ENCODE assay signal across 1 cellular context in the genomic region with DNA sequence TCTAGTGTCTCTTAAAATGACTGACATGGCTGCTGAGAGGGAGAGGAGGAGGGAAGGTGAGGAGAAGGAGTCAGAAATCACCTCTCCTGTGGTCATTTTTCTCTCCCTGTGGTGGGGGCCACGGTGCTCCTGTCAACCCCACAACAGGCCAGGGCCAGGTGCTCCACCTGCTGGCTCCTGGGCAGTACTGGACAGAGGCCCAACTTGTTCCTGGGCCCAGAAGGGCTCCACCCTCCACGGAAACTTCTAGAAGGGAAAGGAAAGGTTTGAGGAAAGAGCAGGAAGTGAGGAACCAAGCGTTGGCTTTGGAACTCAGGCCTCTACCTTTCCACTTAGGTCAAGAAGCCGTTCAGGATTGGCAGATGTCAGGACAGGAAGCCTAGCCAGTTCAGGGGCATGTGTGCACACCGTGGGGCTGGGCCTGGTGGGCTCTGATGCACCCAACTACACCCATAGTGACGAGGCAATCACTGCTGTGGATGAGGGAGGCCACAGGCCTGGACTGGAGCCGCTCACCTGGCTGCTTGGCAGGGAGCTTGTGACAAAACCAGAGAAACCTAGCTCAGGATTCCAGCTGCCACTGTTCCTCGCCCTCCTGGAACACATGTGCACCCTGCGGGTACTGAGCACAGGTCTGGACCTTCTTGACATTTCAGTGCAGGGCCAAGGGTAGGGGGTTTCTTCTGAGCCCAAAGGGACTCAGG.
TF ChIP-seq lines count a peak whose summit lies in the region.

No MANE protein-coding gene starts in this region.

TF ChIP-seq in GM23338, 12 proteins besides CTCF, POLR2A, EP300 and RAD21 (continued from another document):
- TF ChIP-seq, protein P1, sequence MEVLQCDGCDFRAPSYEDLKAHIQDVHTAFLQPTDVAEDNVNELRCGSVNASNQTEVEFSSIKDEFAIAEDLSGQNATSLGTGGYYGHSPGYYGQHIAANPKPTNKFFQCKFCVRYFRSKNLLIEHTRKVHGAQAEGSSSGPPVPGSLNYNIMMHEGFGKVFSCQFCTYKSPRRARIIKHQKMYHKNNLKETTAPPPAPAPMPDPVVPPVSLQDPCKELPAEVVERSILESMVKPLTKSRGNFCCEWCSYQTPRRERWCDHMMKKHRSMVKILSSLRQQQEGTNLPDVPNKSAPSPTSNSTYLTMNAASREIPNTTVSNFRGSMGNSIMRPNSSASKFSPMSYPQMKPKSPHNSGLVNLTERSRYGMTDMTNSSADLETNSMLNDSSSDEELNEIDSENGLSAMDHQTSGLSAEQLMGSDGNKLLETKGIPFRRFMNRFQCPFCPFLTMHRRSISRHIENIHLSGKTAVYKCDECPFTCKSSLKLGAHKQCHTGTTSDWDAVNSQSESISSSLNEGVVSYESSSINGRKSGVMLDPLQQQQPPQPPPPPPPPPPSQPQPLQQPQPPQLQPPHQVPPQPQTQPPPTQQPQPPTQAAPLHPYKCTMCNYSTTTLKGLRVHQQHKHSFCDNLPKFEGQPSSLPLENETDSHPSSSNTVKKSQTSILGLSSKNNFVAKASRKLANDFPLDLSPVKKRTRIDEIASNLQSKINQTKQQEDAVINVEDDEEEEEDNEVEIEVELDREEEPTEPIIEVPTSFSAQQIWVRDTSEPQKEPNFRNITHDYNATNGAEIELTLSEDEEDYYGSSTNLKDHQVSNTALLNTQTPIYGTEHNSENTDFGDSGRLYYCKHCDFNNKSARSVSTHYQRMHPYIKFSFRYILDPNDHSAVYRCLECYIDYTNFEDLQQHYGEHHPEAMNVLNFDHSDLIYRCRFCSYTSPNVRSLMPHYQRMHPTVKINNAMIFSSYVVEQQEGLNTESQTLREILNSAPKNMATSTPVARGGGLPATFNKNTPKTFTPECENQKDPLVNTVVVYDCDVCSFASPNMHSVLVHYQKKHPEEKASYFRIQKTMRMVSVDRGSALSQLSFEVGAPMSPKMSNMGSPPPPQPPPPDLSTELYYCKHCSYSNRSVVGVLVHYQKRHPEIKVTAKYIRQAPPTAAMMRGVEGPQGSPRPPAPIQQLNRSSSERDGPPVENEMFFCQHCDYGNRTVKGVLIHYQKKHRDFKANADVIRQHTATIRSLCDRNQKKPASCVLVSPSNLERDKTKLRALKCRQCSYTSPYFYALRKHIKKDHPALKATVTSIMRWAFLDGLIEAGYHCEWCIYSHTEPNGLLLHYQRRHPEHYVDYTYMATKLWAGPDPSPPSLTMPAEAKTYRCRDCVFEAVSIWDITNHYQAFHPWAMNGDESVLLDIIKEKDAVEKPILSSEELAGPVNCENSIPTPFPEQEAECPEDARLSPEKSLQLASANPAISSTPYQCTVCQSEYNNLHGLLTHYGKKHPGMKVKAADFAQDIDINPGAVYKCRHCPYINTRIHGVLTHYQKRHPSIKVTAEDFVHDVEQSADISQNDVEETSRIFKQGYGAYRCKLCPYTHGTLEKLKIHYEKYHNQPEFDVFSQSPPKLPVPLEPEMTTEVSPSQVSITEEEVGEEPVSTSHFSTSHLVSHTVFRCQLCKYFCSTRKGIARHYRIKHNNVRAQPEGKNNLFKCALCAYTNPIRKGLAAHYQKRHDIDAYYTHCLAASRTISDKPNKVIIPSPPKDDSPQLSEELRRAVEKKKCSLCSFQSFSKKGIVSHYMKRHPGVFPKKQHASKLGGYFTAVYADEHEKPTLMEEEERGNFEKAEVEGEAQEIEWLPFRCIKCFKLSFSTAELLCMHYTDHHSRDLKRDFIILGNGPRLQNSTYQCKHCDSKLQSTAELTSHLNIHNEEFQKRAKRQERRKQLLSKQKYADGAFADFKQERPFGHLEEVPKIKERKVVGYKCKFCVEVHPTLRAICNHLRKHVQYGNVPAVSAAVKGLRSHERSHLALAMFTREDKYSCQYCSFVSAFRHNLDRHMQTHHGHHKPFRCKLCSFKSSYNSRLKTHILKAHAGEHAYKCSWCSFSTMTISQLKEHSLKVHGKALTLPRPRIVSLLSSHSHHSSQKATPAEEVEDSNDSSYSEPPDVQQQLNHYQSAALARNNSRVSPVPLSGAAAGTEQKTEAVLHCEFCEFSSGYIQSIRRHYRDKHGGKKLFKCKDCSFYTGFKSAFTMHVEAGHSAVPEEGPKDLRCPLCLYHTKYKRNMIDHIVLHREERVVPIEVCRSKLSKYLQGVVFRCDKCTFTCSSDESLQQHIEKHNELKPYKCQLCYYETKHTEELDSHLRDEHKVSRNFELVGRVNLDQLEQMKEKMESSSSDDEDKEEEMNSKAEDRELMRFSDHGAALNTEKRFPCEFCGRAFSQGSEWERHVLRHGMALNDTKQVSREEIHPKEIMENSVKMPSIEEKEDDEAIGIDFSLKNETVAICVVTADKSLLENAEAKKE (CRISPR knock-in tag; IDR thresholded peaks at IDR 0.05): no peak
- TF ChIP-seq, protein P2, sequence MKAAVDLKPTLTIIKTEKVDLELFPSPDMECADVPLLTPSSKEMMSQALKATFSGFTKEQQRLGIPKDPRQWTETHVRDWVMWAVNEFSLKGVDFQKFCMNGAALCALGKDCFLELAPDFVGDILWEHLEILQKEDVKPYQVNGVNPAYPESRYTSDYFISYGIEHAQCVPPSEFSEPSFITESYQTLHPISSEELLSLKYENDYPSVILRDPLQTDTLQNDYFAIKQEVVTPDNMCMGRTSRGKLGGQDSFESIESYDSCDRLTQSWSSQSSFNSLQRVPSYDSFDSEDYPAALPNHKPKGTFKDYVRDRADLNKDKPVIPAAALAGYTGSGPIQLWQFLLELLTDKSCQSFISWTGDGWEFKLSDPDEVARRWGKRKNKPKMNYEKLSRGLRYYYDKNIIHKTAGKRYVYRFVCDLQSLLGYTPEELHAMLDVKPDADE (IDR thresholded peaks at IDR 0.05): no peak
- TF ChIP-seq CREB1 (CRISPR knock-in tag; IDR thresholded peaks at IDR 0.05; ENCODE audit: low read depth) (no peak), ZNF331 (CRISPR knock-in tag; IDR thresholded peaks at IDR 0.05; ENCODE audit: low read depth) (no peak), NANOG (IDR thresholded peaks at IDR 0.05; ENCODE audit: borderline replicate concordance) (no peak), POLR2AphosphoS5 (IDR thresholded peaks at IDR 0.05; ENCODE audit: low read depth) (no peak), EZH2 (IDR thresholded peaks at IDR 0.05; ENCODE audit: low read depth, unreplicated experiment) (no peak), STAT1 (IDR thresholded peaks at IDR 0.05; ENCODE audit: unreplicated experiment) (no peak)
TF ChIP-seq in GM23338: peak in this region for 0.
